In the genomic region with DNA sequence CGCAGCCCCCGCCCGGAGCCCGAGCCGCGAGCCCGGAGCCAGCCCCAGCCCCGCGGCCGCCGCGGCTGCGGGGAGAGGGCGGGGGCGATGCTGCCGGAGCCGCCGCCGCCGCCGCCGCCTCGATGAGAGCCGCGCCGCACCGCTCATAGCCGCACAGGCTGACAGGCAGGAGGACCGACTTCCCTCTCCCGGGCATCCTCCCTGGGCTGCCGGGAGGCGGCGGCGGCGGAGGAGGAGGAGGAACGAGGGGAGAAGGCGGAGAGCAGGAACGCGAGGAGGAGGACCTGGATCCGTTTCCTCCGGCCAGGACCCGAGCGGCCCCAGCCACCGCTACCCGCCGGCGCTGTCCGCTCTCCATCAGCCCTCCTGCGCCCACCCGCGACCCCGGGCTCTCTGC, we compare ENCODE assay signal across 8 cellular contexts. TPM values are rescaled to one million over a fixed set of nuclear protein-coding genes. Genes with fewer than 3 reads are reported as not detected.
DNase-seq lines count a peak whose midpoint lies in the region; ATAC-seq and TF ChIP-seq lines count a peak whose summit lies in the region.

No MANE protein-coding gene starts in this region.

- H3K9me2 ChIP-seq in PC-3 (replicated peaks; ENCODE audit: low read length), result no peaks in the 10 kb centered on the region

- no peaks in the 10 kb centered on the region for H3K36me3 ChIP-seq in PC-3 (ENCODE audit: low read depth, low read length)
- no peaks in the 10 kb centered on the region for H3K36me3 ChIP-seq in lung (ENCODE audit: control insufficient read depth in 2 of 2, insufficient read depth in 2 of 2, low read length in 2 of 2)
- no peaks in the 10 kb centered on the region for H3K36me3 ChIP-seq in tibial nerve

- TF ChIP-seq CTCF in PC-3 (conservative IDR thresholded peaks at IDR 0.05; ENCODE audit: low read depth, low read length) (no peak), lung (IDR thresholded peaks at IDR 0.05; ENCODE audit: control extremely low read depth, extremely low read depth) (no peak), tibial nerve (IDR thresholded peaks at IDR 0.05) (peak in 1 of 5 experiments; percentile 23)

- no peak overlapping the region; the same call in 1 of the 2 replicates for H3K9ac ChIP-seq in PC-3 (ENCODE audit: low read length)

- 0 to 1% methylated on average over 21 to 52 of the region's 52 CpGs for WGBS in lung, 2 donors
- 3% methylated on average over 8 of the region's 52 CpGs; no CpG with 5 or more reads in 1 of the 2 donors for WGBS in tibial nerve, 2 donors

- no peak overlapping the region for H3K27ac Mint-ChIP-seq in dendritic cell treated with granulocyte-macrophage colony-stimulating factor and Interleukin-4, amounts not matched to agents 40 ng/mL and 50 ng/mL, for 4 days

- H3K4me3 ChIP-seq in PC-3 (ENCODE audit: low read length) (peak overlapping the region; percentile 83), lung (peak overlapping the region; percentile 54), tibial nerve (peak overlapping the region; percentile 68 to 97 (median 82))

- DNase-seq in AG08396 (ENCODE audit: low spot score) (peak; percentile 84), PC-3 (peak; percentile 35), lung (ENCODE audit: low spot score) (no peak), tibial nerve (ENCODE audit: low spot score in 2 of 2) (no peak), superior temporal gyrus (ENCODE audit: extremely low spot score) (no peak)

- H3K27me3 ChIP-seq in PC-3 (ENCODE audit: low read length) (peaks cover 17% of the 10 kb centered on the region), lung (ENCODE audit: control insufficient read depth, insufficient read depth) (no peaks in the 10 kb centered on the region), tibial nerve (peaks cover 0 to 3% of the 10 kb centered on the region in 2 donors)

- H3K4me1 Mint-ChIP-seq in dendritic cell treated with granulocyte-macrophage colony-stimulating factor and Interleukin-4, amounts not matched to agents 40 ng/mL and 50 ng/mL, for 4 days (ENCODE audit: low read depth), result peaks cover 22% of the 10 kb centered on the region

- POLR2A ChIA-PET in PC-3 (lab: Charles Lee; ENCODE audit: unreplicated experiment), result no interaction called here

- CTCF ChIA-PET in PC-3 (lab: Charles Lee), result no interaction called here

- intact Hi-C loops in PC-3 (cut with micrococcal nuclease), result no loop called here
- intact Hi-C loops in dendritic cell treated with granulocyte-macrophage colony-stimulating factor and Interleukin-4, amounts not matched to agents 40 ng/mL and 50 ng/mL, for 4 days (cut with micrococcal nuclease), result loop anchor here (10.0 kb wide), 1 partner anchor 69 kb away; no protein-coding TSS in a partner anchor

- peak overlapping the region; percentile 62; the same call in 1 of the 2 replicates for H2AFZ ChIP-seq in PC-3 (ENCODE audit: low read length)

- H3K36me3 Mint-ChIP-seq in dendritic cell treated with granulocyte-macrophage colony-stimulating factor and Interleukin-4, amounts not matched to agents 40 ng/mL and 50 ng/mL, for 4 days (ENCODE audit: low read depth), result no peaks in the 10 kb centered on the region

- H3K9me3 ChIP-seq in PC-3 (ENCODE audit: low read length), result no peaks in the 10 kb centered on the region
- no peaks in the 10 kb centered on the region for H3K9me3 ChIP-seq in lung (ENCODE audit: control insufficient read depth in 2 of 2, insufficient read depth in 1 of 2, low read length in 1 of 2)
- no peaks in the 10 kb centered on the region for H3K9me3 ChIP-seq in tibial nerve

- no peak for TF ChIP-seq EP300 in tibial nerve (IDR thresholded peaks at IDR 0.05)

- peak overlapping the region; percentile 30 for H3K4me3 Mint-ChIP-seq in dendritic cell treated with granulocyte-macrophage colony-stimulating factor and Interleukin-4, amounts not matched to agents 40 ng/mL and 50 ng/mL, for 4 days

- H3K27me3 Mint-ChIP-seq in dendritic cell treated with granulocyte-macrophage colony-stimulating factor and Interleukin-4, amounts not matched to agents 40 ng/mL and 50 ng/mL, for 4 days, result peaks cover 85% of the 10 kb centered on the region

- H4K20me1 ChIP-seq in PC-3 (ENCODE audit: low read length), result no peaks in the 10 kb centered on the region

- no TSS peak for BruUV-seq in PC-3 (replicated peaks; lab: Mats Ljungman, UMichigan)

- peak overlapping the region; percentile 96 for H3K4me2 ChIP-seq in PC-3 (ENCODE audit: low read length)

- H3F3A ChIP-seq in PC-3 (ENCODE audit: low read length, unreplicated experiment), result peaks cover 4% of the 10 kb centered on the region

- ATAC-seq in GM18519 (IDR thresholded peaks at IDR 0.05; ENCODE audit: low FRiP score, unreplicated experiment) (peak; percentile 21), HG02938 (IDR thresholded peaks at IDR 0.05; ENCODE audit: unreplicated experiment) (peak; percentile 14), PC-3 (peak; percentile 31), lung (ENCODE audit: insufficient read depth, low FRiP score) (peak; percentile 5)

- no peaks in the 10 kb centered on the region; the same call in 1 of the 2 replicates for H3K79me2 ChIP-seq in PC-3 (ENCODE audit: low read length)

- H3K4me1 ChIP-seq in PC-3 (ENCODE audit: insufficient read depth, low read length) (peaks cover 16% of the 10 kb centered on the region), lung (ENCODE audit: control insufficient read depth in 2 of 2, insufficient read depth in 2 of 2, low read length in 2 of 2) (peaks cover 0 to 6% of the 10 kb centered on the region in 2 donors), tibial nerve (peaks cover 0 to 62% (median 14%) of the 10 kb centered on the region in 4 donors)

- no peak overlapping the region for H3K27ac ChIP-seq in PC-3 (ENCODE audit: low read length)
- peak overlapping the region in 1 of 2 donors; percentile 75 for H3K27ac ChIP-seq in lung (ENCODE audit: low read depth in 1 of 2, low read length in 1 of 2)
- peak overlapping the region; percentile 80 to 95 (median 86) for H3K27ac ChIP-seq in tibial nerve

- TF ChIP-seq POLR2A in tibial nerve (IDR thresholded peaks at IDR 0.05), result no peak

- H3K9me3 Mint-ChIP-seq in dendritic cell treated with granulocyte-macrophage colony-stimulating factor and Interleukin-4, amounts not matched to agents 40 ng/mL and 50 ng/mL, for 4 days, result no peaks in the 10 kb centered on the region

RNA-seq across cellular contexts. Expression of a gene that starts 0.4 kb away (rescaled TPM):
- total RNA-seq in PC-3 (2014; rRNA removed), result 2.6 and 3.1 TPM in 2 replicates
- total RNA-seq in lung, result 10 to 100 TPM in 1 of 2 donors, 1 to 10 TPM in 1; 2.7 to 16.2 TPM
- 1 to 10 TPM; 3.1 to 3.8 TPM for polyA plus RNA-seq in lung
- 10 to 100 TPM; 39.6 to 52.0 (median 40.4) TPM for total RNA-seq in tibial nerve

Comparison
In these comparisons a context has a peak if more than half of its experiments do, and no peak if none do; other contexts are left out.
1. DNase-seq: peak in AG08396 (single experiment) and PC-3 (single experiment); none in lung (single experiment), tibial nerve (0 of 2) and superior temporal gyrus (single experiment).
2. Peak in every context shown above with its lines, with median percentiles within 50 percentile points of each other: ATAC-seq and H3K4me3 ChIP-seq.